In the genomic region with DNA sequence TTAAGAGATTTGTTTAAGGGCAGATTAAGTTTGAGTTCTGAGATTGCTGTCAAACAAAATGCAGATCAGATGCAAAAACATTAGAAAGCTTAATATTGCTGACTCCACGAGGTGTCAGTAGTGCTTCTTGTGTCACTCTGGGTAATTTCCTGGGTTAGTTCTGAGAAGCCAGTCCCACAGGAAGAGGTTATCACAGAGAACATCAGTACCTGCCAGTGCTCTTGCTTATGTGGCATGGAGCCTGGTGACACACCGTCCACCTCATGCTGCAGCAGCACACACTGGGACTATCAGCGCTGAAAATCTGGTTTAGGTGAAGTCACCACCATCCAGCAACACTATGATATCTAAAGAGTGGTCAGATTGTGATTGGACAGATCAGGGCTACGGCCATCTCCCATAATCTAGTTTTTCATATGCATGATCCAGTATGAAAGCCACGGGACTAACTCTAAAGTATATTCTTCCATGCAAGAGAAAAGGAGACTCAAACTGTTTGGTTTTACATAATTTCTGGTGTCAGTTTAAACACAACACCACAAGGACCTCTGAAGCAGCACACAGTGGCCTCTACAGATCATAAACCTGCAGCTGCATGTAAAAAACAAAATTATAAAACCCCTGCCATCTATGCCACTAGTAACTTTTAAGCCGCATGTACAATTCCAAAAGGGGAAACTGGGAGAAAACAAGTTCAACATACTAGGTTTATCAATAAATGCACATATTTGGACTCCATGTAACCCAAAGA, we compare ENCODE assay signal across 8 cellular contexts. TPM values are rescaled to one million over a fixed set of nuclear protein-coding genes. Genes with fewer than 3 reads are reported as not detected.
A peak's percentile ranks its signal among the peaks of the same experiment; 100 is the strongest.
DNase-seq lines count a peak whose midpoint lies in the region; ATAC-seq, FAIRE-seq and TF ChIP-seq lines count a peak whose summit lies in the region.

No MANE protein-coding gene starts in this region.

- no peak overlapping the region for H3K4me3 ChIP-seq in AG04450 (ENCODE audit: low read depth, low read length)

- no peaks in the 10 kb centered on the region for H3K9me3 ChIP-seq in AG04450 (ENCODE audit: control insufficient read depth, insufficient read depth, low read length)

- POLR2A ChIA-PET in AG04450 (lab: Yijun Ruan, JAX): no interaction called here

- ATAC-seq in HG02970 (IDR thresholded peaks at IDR 0.05; ENCODE audit: low FRiP score, unreplicated experiment) (peak; percentile 53), sciatic nerve (peak; percentile 57)

- intact Hi-C loops in sciatic nerve (cut with DNase I): no loop called here

- CTCF ChIA-PET in AG04450 (lab: Charles Lee): interaction anchor here (0.7 to 1.2 kb wide), 5 partner anchors 75 to 404 kb away, joined by 3 to 6 read pairs (median 4); no protein-coding TSS in a partner anchor

- TF ChIP-seq CTCF in AG04450 (IDR thresholded peaks at IDR 0.05; ENCODE audit: low read depth, low read length): peak; percentile 50

- no peak overlapping the region for H3K27ac ChIP-seq in AG04450 (ENCODE audit: low read depth, low read length)

- H3K27me3 ChIP-seq in AG04450 (ENCODE audit: control insufficient read depth, insufficient read depth, low read length): no peaks in the 10 kb centered on the region

- DNase-seq in AG04450 (ENCODE audit: low read depth, low spot score) (no peak), GM18507 (ENCODE audit: extremely low spot score, insufficient read length, low read depth) (peak; percentile 56), NCI-H524 treated with DMSO at 0.1 percent for 48 hours (lab: John Stamatoyannopoulos, UW) (peak; percentile 8), fibroblast of peridontal ligament (ENCODE audit: extremely low read depth) (peak; percentile 70), sciatic nerve (ENCODE audit: low spot score) (no peak), OCI-M2 (lab: John Stamatoyannopoulos, UW; ENCODE audit: unreplicated experiment) (no peak)
- DNase-seq in activated CD8-positive, alpha-beta memory T cell treated with anti-CD3 and anti-CD28 coated beads, Interleukin-2, amount 50 U/mL, for 4 hours: peak; percentile 34

- FAIRE-seq in GM18507 (lab: Jason Lieb, UNC): peak; percentile 95

RNA-seq across cellular contexts. Expression of gene MYO5C, which starts 36.1 kb away (rescaled TPM):
- 0.14 and 0.24 TPM in 2 replicates for polyA plus RNA-seq in AG04450 (2011; rRNA removed)
- polyA minus RNA-seq in AG04450 (2011; rRNA and poly(A)+ RNA removed): 0.22 and 0.28 TPM in 2 replicates
- 16.3 TPM for total RNA-seq in sciatic nerve

Comparison
In these comparisons a context has a peak if more than half of its experiments do, and no peak if none do; other contexts are left out.
1. DNase-seq: peak in GM18507 (single experiment), NCI-H524 treated with DMSO at 0.1 percent for 48 hours (single experiment), activated CD8-positive, alpha-beta memory T cell treated with anti-CD3 and anti-CD28 coated beads, Interleukin-2, amount 50 U/mL, for 4 hours (single experiment) and fibroblast of peridontal ligament (single experiment); none in AG04450 (single experiment), sciatic nerve (single experiment) and OCI-M2 (single experiment).